ENCODE assay signal across 17 cellular contexts in the genomic region with DNA sequence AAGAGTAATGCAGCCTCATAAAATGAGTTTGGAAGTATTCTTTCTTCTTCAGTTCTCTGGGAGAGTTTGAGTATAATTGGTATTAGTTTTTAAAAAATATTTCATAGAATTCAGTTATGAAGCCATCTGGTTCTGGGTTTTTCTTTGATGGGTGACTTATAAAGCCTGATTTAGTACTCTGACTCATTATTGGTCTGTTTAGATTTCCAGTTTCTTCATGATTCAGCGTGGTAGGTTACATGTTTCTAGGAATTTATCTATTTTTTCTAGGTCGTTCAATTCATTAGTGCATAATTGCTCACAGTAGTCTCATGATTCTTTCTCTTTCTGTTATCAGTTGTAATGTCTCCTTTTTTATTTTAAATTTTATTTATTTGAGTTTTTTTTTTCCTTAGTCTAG.
A peak's percentile ranks its signal among the peaks of the same experiment; 100 is the strongest.
DNase-seq lines count a peak whose midpoint lies in the region; ATAC-seq and TF ChIP-seq lines count a peak whose summit lies in the region.
"Had no signal": no experiment of that assay in that cellular context is flagged by ENCODE, and none has a peak within 500 bp of the region (broad histone marks: within the 10 kb centered on the region; RNA-seq: fewer than 3 reads in every experiment).

No MANE protein-coding gene starts in this region.

- H3K27ac ChIP-seq in brain microvascular endothelial cell, result peak overlapping the region; percentile 58

- H3K27me3 ChIP-seq in brain microvascular endothelial cell (replicated peaks), result no peaks in the 10 kb centered on the region

- H3K36me3 ChIP-seq in brain microvascular endothelial cell (replicated peaks), result no peaks in the 10 kb centered on the region

- no peak overlapping the region for H3K4me3 ChIP-seq in brain microvascular endothelial cell (ENCODE audit: low read depth, low read length)
- H3K4me3 ChIP-seq: mucosa of descending colon had no signal

- in situ Hi-C loops in Caki2 (cut with HindIII; ENCODE audit: low pct_unique_long_range_greater_than_20kb, low sequenced_read_pairs) (no loop called here), brain microvascular endothelial cell (cut with HindIII; ENCODE audit: low pct_ligation_motif_present, low sequenced_read_pairs) (no loop called here)

- no peak for TF ChIP-seq CTCF in brain microvascular endothelial cell (IDR thresholded peaks at IDR 0.05; ENCODE audit: low read depth, low read length, missing control alignments)

- ATAC-seq in HG02970 (IDR thresholded peaks at IDR 0.05; ENCODE audit: low FRiP score, unreplicated experiment), result no peak
- ATAC-seq: mucosa of descending colon, WTC11 had no signal

- DNase-seq in Caki2 (ENCODE audit: low read depth) (peak; percentile 31), HT1080 (ENCODE audit: low read depth) (peak; percentile 58), brain microvascular endothelial cell (no peak), kidney glomerular epithelial cell (lab: John Stamatoyannopoulos, UW) (peak; percentile 80), AG08395 (ENCODE audit: low spot score) (no peak), 8988T (no peak), HPDE6-E6E7 (ENCODE audit: extremely low spot score) (no peak)
- DNase-seq: activated T-cell treated with anti-CD3 and anti-CD28 coated beads for 4 hours; amniotic stem cell; CD8-positive, alpha-beta memory T cell; effector memory CD4-positive, alpha-beta T cell; mucosa of descending colon; NCI-H524; Right ventricle myocardium superior; stimulated activated CD4-positive, alpha-beta T cell treated with anti-CD3 and anti-CD28 coated beads, Interleukin-4, amount 100 ng/mL, for 1 hour had no signal

Comparison
In these comparisons a context has a peak if more than half of its experiments do, and no peak if none do; other contexts are left out.
1. DNase-seq: peak in Caki2 (single experiment), HT1080 (single experiment) and kidney glomerular epithelial cell (single experiment); none in brain microvascular endothelial cell (single experiment), AG08395 (single experiment), 8988T (single experiment) and HPDE6-E6E7 (single experiment).